In the genomic region with DNA sequence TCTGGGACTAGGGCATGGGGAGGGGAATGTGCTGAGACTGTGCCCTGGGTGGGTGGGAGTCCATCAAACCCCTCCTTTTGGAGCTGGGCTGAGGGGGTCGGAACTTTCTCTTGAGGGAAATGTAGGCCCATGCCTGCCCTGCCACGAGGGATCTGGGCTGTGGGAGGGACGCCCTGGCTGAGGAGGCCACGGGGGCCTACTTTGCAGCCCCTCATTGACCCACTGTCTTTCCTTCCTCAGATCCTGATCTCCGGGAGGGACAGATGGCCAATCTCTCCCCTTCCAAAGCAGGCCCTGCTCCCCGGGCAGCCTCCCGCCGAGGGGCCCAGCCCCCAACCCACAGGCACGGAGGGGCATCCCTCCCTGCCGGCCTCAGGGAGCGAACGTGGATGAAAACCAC, we compare ENCODE assay signal across 10 cellular contexts. TPM values are rescaled to one million over a fixed set of nuclear protein-coding genes. Genes with fewer than 3 reads are reported as not detected.
DNase-seq lines count a peak whose midpoint lies in the region; ATAC-seq and TF ChIP-seq lines count a peak whose summit lies in the region.
"Had no signal": no experiment of that assay in that cellular context is flagged by ENCODE, and none has a peak within 500 bp of the region (broad histone marks: within the 10 kb centered on the region; RNA-seq: fewer than 3 reads in every experiment).

No MANE protein-coding gene starts in this region.

- POLR2A ChIA-PET in activated CD4-positive, alpha-beta memory T cell treated with anti-CD3 and anti-CD28 coated beads, Interleukin-2, amount 10 ng/mL, durations not matched to agents 7 days and 5 days (lab: Charles Lee): interaction anchor here (0.8 to 1.0 kb wide), 2 partner anchors 13 to 14 kb away, joined by 4 to 5 read pairs; no protein-coding TSS in a partner anchor

- no peaks in the 10 kb centered on the region for H3K36me3 ChIP-seq in transverse colon
- peaks cover 68% of the 10 kb centered on the region for H3K36me3 ChIP-seq in MG63

- no peak for TF ChIP-seq EP300 in transverse colon (IDR thresholded peaks at IDR 0.05; ENCODE audit: low read depth)

- ATAC-seq in natural killer cell treated with Interleukin-12 subunit alpha and Interleukin-12 subunit beta and Interleukin-15 and Interleukin-18, amount 100 ng/mL, for 72 hours: peak in 1 of 2 donors; percentile 2

- CTCF ChIA-PET in activated CD4-positive, alpha-beta memory T cell treated with anti-CD3 and anti-CD28 coated beads, Interleukin-2, amount 10 ng/mL, durations not matched to agents 7 days and 5 days (lab: Charles Lee): interaction anchor here (0.7 to 3.1 kb wide), 21 partner anchors 9 to 98 kb away, joined by 3 to 62 read pairs (median 4); partner anchors contain the start of genes LOXL1 and TBC1D21

- TF ChIP-seq CTCF in endothelial cell (IDR thresholded peaks at IDR 0.05; ENCODE audit: unreplicated experiment) (no peak), transverse colon (IDR thresholded peaks at IDR 0.05) (no peak)

- H3K27me3 ChIP-seq in transverse colon: no peaks in the 10 kb centered on the region
- no peaks in the 10 kb centered on the region for H3K27me3 ChIP-seq in MG63

- 70% methylated on average over 11 to 12 of the region's 12 CpGs for WGBS in transverse colon (ENCODE audit: low coverage in 1 of 2), 2 donors

- no peak for TF ChIP-seq POLR2A in transverse colon (IDR thresholded peaks at IDR 0.05)

- H3K9me3 Mint-ChIP-seq in endothelial cell (ENCODE audit: unreplicated experiment): no peaks in the 10 kb centered on the region
- no peaks in the 10 kb centered on the region for H3K9me3 Mint-ChIP-seq in natural killer cell treated with Interleukin-12 subunit alpha and Interleukin-12 subunit beta and Interleukin-15 and Interleukin-18, amount 100 ng/mL, for 72 hours
- H3K9me3 Mint-ChIP-seq in activated CD4-positive, alpha-beta memory T cell treated with anti-CD3 and anti-CD28 coated beads, Interleukin-2, amount 10 ng/mL, durations not matched to agents 7 days and 5 days: no peaks in the 10 kb centered on the region
- H3K9me3 Mint-ChIP-seq: activated T-helper 1 cell treated with anti-CD3 and anti-CD28 coated beads, Interleukin-12 subunit alpha, Interleukin-12 subunit beta, Interleukin-2, Interleukin-4 antibody, amounts not matched to agents 30 ng/mL and 10 ng/mL and 1 ng/mL, durations not matched to agents 14 hours and 24 hours and 36 hours had no signal

- peaks cover 8 to 19% (median 10%) of the 10 kb centered on the region in 4 donors for H3K4me1 ChIP-seq in transverse colon

- no peak overlapping the region for H3K4me3 Mint-ChIP-seq in endothelial cell (ENCODE audit: unreplicated experiment)
- H3K4me3 Mint-ChIP-seq in natural killer cell treated with Interleukin-12 subunit alpha and Interleukin-12 subunit beta and Interleukin-15 and Interleukin-18, amount 100 ng/mL, for 72 hours: peak overlapping the region; percentile 60
- no peak overlapping the region for H3K4me3 Mint-ChIP-seq in activated CD4-positive, alpha-beta memory T cell treated with anti-CD3 and anti-CD28 coated beads, Interleukin-2, amount 10 ng/mL, durations not matched to agents 7 days and 5 days
- H3K4me3 Mint-ChIP-seq: activated T-helper 1 cell treated with anti-CD3 and anti-CD28 coated beads, Interleukin-12 subunit alpha, Interleukin-12 subunit beta, Interleukin-2, Interleukin-4 antibody, amounts not matched to agents 30 ng/mL and 10 ng/mL and 1 ng/mL, durations not matched to agents 14 hours and 24 hours and 36 hours had no signal

- H3K4me3 ChIP-seq in transverse colon (no peak overlapping the region), MG63 (no peak overlapping the region)

- peaks cover 20% of the 10 kb centered on the region for H3K4me1 Mint-ChIP-seq in endothelial cell (ENCODE audit: unreplicated experiment)
- peaks cover 8 to 13% of the 10 kb centered on the region in 2 donors for H3K4me1 Mint-ChIP-seq in natural killer cell treated with Interleukin-12 subunit alpha and Interleukin-12 subunit beta and Interleukin-15 and Interleukin-18, amount 100 ng/mL, for 72 hours (ENCODE audit: low read depth in 2 of 2)
- H3K4me1 Mint-ChIP-seq in activated CD4-positive, alpha-beta memory T cell treated with anti-CD3 and anti-CD28 coated beads, Interleukin-2, amount 10 ng/mL, durations not matched to agents 7 days and 5 days: peaks cover 16% of the 10 kb centered on the region

- H3K9me3 ChIP-seq in transverse colon: no peaks in the 10 kb centered on the region
- no peaks in the 10 kb centered on the region for H3K9me3 ChIP-seq in MG63

- intact Hi-C loops in transverse colon (cut with DNase I; ENCODE audit: low total_unique reads): loop anchor here (2.0 kb wide), 1 partner anchor 13 kb away; no protein-coding TSS in a partner anchor

- peaks cover 29% of the 10 kb centered on the region for H3K36me3 Mint-ChIP-seq in endothelial cell (ENCODE audit: low read depth, unreplicated experiment)
- H3K36me3 Mint-ChIP-seq in natural killer cell treated with Interleukin-12 subunit alpha and Interleukin-12 subunit beta and Interleukin-15 and Interleukin-18, amount 100 ng/mL, for 72 hours: no peaks in the 10 kb centered on the region
- no peaks in the 10 kb centered on the region for H3K36me3 Mint-ChIP-seq in activated CD4-positive, alpha-beta memory T cell treated with anti-CD3 and anti-CD28 coated beads, Interleukin-2, amount 10 ng/mL, durations not matched to agents 7 days and 5 days (ENCODE audit: low read depth)

- in situ Hi-C loops in transverse colon (cut with MboI; ENCODE audit: low pct_ligation_motif_present in 1 of 4, low pct_unique_long_range_greater_than_20kb in 1 of 4, low sequenced_read_pairs in 3 of 4): loop anchor here in 1 of 4 donors (25.0 kb wide), 1 partner anchor 361 kb away; no protein-coding TSS in a partner anchor

- H3K27ac ChIP-seq in transverse colon: peak overlapping the region; percentile 82 to 95 (median 89)
- H3K27ac ChIP-seq: 22Rv1 had no signal

- H3K27ac Mint-ChIP-seq in endothelial cell (ENCODE audit: unreplicated experiment): peak overlapping the region; percentile 78
- H3K27ac Mint-ChIP-seq in natural killer cell treated with Interleukin-12 subunit alpha and Interleukin-12 subunit beta and Interleukin-15 and Interleukin-18, amount 100 ng/mL, for 72 hours: peak overlapping the region; percentile 61 to 66
- no peak overlapping the region for H3K27ac Mint-ChIP-seq in activated CD4-positive, alpha-beta memory T cell treated with anti-CD3 and anti-CD28 coated beads, Interleukin-2, amount 10 ng/mL, durations not matched to agents 7 days and 5 days

- DNase-seq in DMS 273 (lab: John Stamatoyannopoulos, UW; ENCODE audit: unreplicated experiment) (peak; percentile 60), DMS 273 treated with DMSO at 0.1 percent for 48 hours (lab: John Stamatoyannopoulos, UW) (no peak), endothelial cell (ENCODE audit: low spot score) (no peak), transverse colon (no peak), MG63 (no peak), COLO668 (lab: John Stamatoyannopoulos, UW; ENCODE audit: unreplicated experiment) (no peak)
- no peak for DNase-seq in natural killer cell treated with Interleukin-12 subunit alpha and Interleukin-12 subunit beta and Interleukin-15 and Interleukin-18, amount 100 ng/mL, for 72 hours (ENCODE audit: low spot score)
- no peak for DNase-seq in activated CD4-positive, alpha-beta memory T cell treated with anti-CD3 and anti-CD28 coated beads, Interleukin-2, amount 10 ng/mL, durations not matched to agents 7 days and 5 days

- peaks cover 9% of the 10 kb centered on the region for H3K27me3 Mint-ChIP-seq in endothelial cell (ENCODE audit: unreplicated experiment)
- H3K27me3 Mint-ChIP-seq in natural killer cell treated with Interleukin-12 subunit alpha and Interleukin-12 subunit beta and Interleukin-15 and Interleukin-18, amount 100 ng/mL, for 72 hours: no peaks in the 10 kb centered on the region
- no peaks in the 10 kb centered on the region for H3K27me3 Mint-ChIP-seq in activated CD4-positive, alpha-beta memory T cell treated with anti-CD3 and anti-CD28 coated beads, Interleukin-2, amount 10 ng/mL, durations not matched to agents 7 days and 5 days

RNA-seq across cellular contexts. Expression of gene LOXL1, which starts 25.3 kb away (rescaled TPM):
- total RNA-seq in endothelial cell (ENCODE audit: unreplicated experiment) (156 TPM), transverse colon (1 to 10 TPM in 3 of 4 donors, not detected in 1; 1.8 to 6.8 (median 1.9) TPM)
- 1 to 10 TPM in 1 of 2 donors, under 1 TPM in 1; 0.36 to 4.3 TPM for total RNA-seq in natural killer cell treated with Interleukin-12 subunit alpha and Interleukin-12 subunit beta and Interleukin-15 and Interleukin-18, amount 100 ng/mL, for 72 hours
- total RNA-seq in MG63 (2014; rRNA removed; shearing (Covaris generic); ENCODE audit: low replicate concordance): 206 and 224 TPM in 2 replicates
- total RNA-seq in activated CD4-positive, alpha-beta memory T cell treated with anti-CD3 and anti-CD28 coated beads, Interleukin-2, amount 10 ng/mL, durations not matched to agents 7 days and 5 days: 10 to 100 TPM in 1 of 2 experiments, 1 to 10 TPM in 1; 9.1 to 10.9 TPM

RNA-seq across cellular contexts. Expression of gene STOML1, which starts 40.5 kb away (rescaled TPM):
- total RNA-seq in endothelial cell (ENCODE audit: unreplicated experiment): 14.3 TPM
- 10 to 100 TPM; 14.3 to 17.9 TPM for total RNA-seq in natural killer cell treated with Interleukin-12 subunit alpha and Interleukin-12 subunit beta and Interleukin-15 and Interleukin-18, amount 100 ng/mL, for 72 hours
- 10 to 100 TPM in 1 of 4 donors, 1 to 10 TPM in 2, under 1 TPM in 1; 0.75 to 14.6 (median 4.5) TPM for total RNA-seq in transverse colon
- total RNA-seq in MG63 (2014; rRNA removed; shearing (Covaris generic); ENCODE audit: low replicate concordance): 45.3 and 53.1 TPM in 2 replicates
- 1 to 10 TPM; 7.1 to 8.5 TPM for total RNA-seq in activated CD4-positive, alpha-beta memory T cell treated with anti-CD3 and anti-CD28 coated beads, Interleukin-2, amount 10 ng/mL, durations not matched to agents 7 days and 5 days

RNA-seq across cellular contexts. Expression of gene PML, which starts 42.9 kb away (rescaled TPM):
- 161 TPM for total RNA-seq in endothelial cell (ENCODE audit: unreplicated experiment)
- total RNA-seq in natural killer cell treated with Interleukin-12 subunit alpha and Interleukin-12 subunit beta and Interleukin-15 and Interleukin-18, amount 100 ng/mL, for 72 hours: 10 to 100 TPM; 62.6 to 72.3 TPM
- 100 to 1,000 TPM in 1 of 4 donors, 10 to 100 TPM in 3; 35.1 to 128 (median 70.0) TPM for total RNA-seq in transverse colon
- total RNA-seq in MG63 (2014; rRNA removed; shearing (Covaris generic); ENCODE audit: low replicate concordance): 19.5 and 39.8 TPM in 2 replicates
- total RNA-seq in activated CD4-positive, alpha-beta memory T cell treated with anti-CD3 and anti-CD28 coated beads, Interleukin-2, amount 10 ng/mL, durations not matched to agents 7 days and 5 days: 100 to 1,000 TPM; 133 to 138 TPM

Comparison
In these comparisons a context has a peak if more than half of its experiments do, and no peak if none do; other contexts are left out.
1. RNA of gene LOXL1, which starts 25.3 kb away (total RNA-seq): 206 to 224 TPM in MG63 and 156 TPM in endothelial cell (single experiment); 9.1 to 10.9 TPM in activated CD4-positive, alpha-beta memory T cell treated with anti-CD3 and anti-CD28 coated beads, Interleukin-2, amount 10 ng/mL, durations not matched to agents 7 days and 5 days, 0.36 to 4.3 TPM in natural killer cell treated with Interleukin-12 subunit alpha and Interleukin-12 subunit beta and Interleukin-15 and Interleukin-18, amount 100 ng/mL, for 72 hours and 1.8 to 6.8 TPM in transverse colon; every median in the first group is over 10 times any median in the second.